ENCODE assay signal across 33 cellular contexts in the genomic region with DNA sequence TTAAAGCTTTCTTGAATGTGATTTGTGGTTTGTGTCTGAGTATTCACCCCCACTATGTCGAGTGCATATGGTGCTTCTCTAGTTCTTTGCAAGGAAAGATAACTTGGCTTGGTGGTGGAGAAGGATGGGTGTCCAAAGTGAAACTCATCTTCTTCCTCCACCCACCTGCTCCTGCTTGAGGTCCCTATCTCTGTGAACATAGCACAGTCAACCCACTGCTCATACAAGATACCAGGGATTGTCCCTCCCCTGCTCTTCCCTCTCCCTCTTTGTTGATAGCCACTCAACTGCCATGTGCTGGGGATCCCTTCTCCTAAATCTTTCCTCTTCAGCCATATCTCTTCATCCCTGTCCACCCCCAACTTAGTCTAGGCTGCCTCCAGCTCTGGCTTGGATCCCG.
A peak's percentile ranks its signal among the peaks of the same experiment; 100 is the strongest.
DNase-seq lines count a peak whose midpoint lies in the region; ATAC-seq, FAIRE-seq and TF ChIP-seq lines count a peak whose summit lies in the region.
"Had no signal": no experiment of that assay in that cellular context is flagged by ENCODE, and none has a peak within 500 bp of the region (broad histone marks: within the 10 kb centered on the region; RNA-seq: fewer than 3 reads in every experiment).

No MANE protein-coding gene starts in this region.

- CTCF ChIA-PET in K562 (lab: Yijun Ruan, JAX; ENCODE audit: low intra/inter-chr PET ratio) (no interaction called here), SK-N-SH (lab: Yijun Ruan, JAX) (interaction anchor here (1.0 to 1.4 kb wide), 2 partner anchors 23 to 31 kb away, joined by 3 read pairs; no protein-coding TSS in a partner anchor)

- DNase-seq in K562 (ENCODE audit: extremely low read depth in 1 of 4, low spot score in 3 of 4) (peak in 2 of 4 experiments; percentile 13 to 33), esophagus muscularis mucosa (ENCODE audit: extremely low spot score) (peak; percentile 68), islet precursor cell (peak; percentile 24), SK-N-SH (no peak), osteoblast (ENCODE audit: insufficient read length, low spot score, missing footprints) (no peak)
- DNase-seq in activated CD4-positive, alpha-beta T cell treated with anti-CD3 and anti-CD28 coated beads for 48 hours: no peak
- DNase-seq: 8988T; ACHN; AML-193; BE2C; C1 segment of cervical spinal cord; Caco-2; Calu3; CD4-positive, alpha-beta memory T cell; CD4-positive, alpha-beta T cell; CD4-positive, CD25-positive, alpha-beta regulatory T cell; CD8-positive, alpha-beta memory T cell; CD8-positive, alpha-beta T cell; COR-L47; DMS 273 treated with DMSO at 0.1 percent for 48 hours; DMS153; DMS53; DMS79; DMS79 treated with DMSO at 0.1 percent for 48 hours; DND-41; EL had no signal

- H3K4me3 ChIP-seq in K562 (no peak overlapping the region), esophagus muscularis mucosa (no peak overlapping the region), SK-N-SH (ENCODE audit: low read depth in 2 of 2, low read length in 1 of 2) (no peak overlapping the region), osteoblast (ENCODE audit: insufficient read depth, low read length) (no peak overlapping the region)
- H3K4me3 ChIP-seq: A549; BLaER1; BLaER1 treated with 17β-estradiol and CSF1 and Interleukin-3, amounts not matched to agents 10 nM and 100 nM had no signal

- ATAC-seq in K562: no peak
- ATAC-seq: A549; CD8-positive, alpha-beta T cell had no signal

- peaks cover under 1% of the 10 kb centered on the region for H3K9me1 ChIP-seq in K562 (ENCODE audit: control insufficient read depth, insufficient read depth, low read length)

- H3K9ac ChIP-seq in K562 (ENCODE audit: insufficient read depth in 1 of 2, low read depth in 2 of 2, low read length in 2 of 2) (no peak overlapping the region), SK-N-SH (no peak overlapping the region)
- H3K9ac ChIP-seq: BLaER1; BLaER1 treated with 17β-estradiol and CSF1 and Interleukin-3, amounts not matched to agents 10 nM and 100 nM had no signal

- no peaks in the 10 kb centered on the region for H3K9me2 ChIP-seq in SK-N-SH

- TF ChIP-seq RAD21 in K562 (CRISPR knock-in tag; conservative IDR thresholded peaks at IDR 0.05 in 1 of 2, IDR thresholded peaks at IDR 0.05 in 1 of 2): no peak
- TF ChIP-seq RAD21 in SK-N-SH (IDR thresholded peaks at IDR 0.05; ENCODE audit: low read length): no peak

- POLR2A ChIA-PET in K562 (lab: Yijun Ruan, JAX): no interaction called here
- POLR2A ChIA-PET in SK-N-SH (lab: Yijun Ruan, JAX): no interaction called here

- H3K27ac ChIP-seq in K562 (ENCODE audit: extremely low read depth, low read depth, low read length) (no peak overlapping the region), esophagus muscularis mucosa (replicated peaks in 1 of 4) (no peak overlapping the region), SK-N-SH (ENCODE audit: low read depth in 2 of 2, low read length in 1 of 2) (no peak overlapping the region), osteoblast (ENCODE audit: low read depth, low read length) (no peak overlapping the region)
- H3K27ac ChIP-seq: 22Rv1; A549; BLaER1; BLaER1 treated with 17β-estradiol and CSF1 and Interleukin-3, amounts not matched to agents 10 nM and 100 nM; C4-2B had no signal

- TF ChIP-seq CTCF in K562 (IDR thresholded peaks at IDR 0.05 in 2 of 3, conservative IDR thresholded peaks at IDR 0.05 in 1 of 3; ENCODE audit: insufficient read depth in 2 of 3, low read depth in 1 of 3, low read length in 3 of 3): no peak
- no peak for TF ChIP-seq CTCF in esophagus muscularis mucosa (IDR thresholded peaks at IDR 0.05)
- TF ChIP-seq CTCF in SK-N-SH (IDR thresholded peaks at IDR 0.05): no peak
- no peak for TF ChIP-seq CTCF in osteoblast (IDR thresholded peaks at IDR 0.05; ENCODE audit: extremely low read depth, low read depth, low read length)

- H3K27me3 ChIP-seq in K562 (ENCODE audit: control insufficient read depth in 2 of 2, insufficient read depth in 2 of 2, low read length in 2 of 2) (peaks cover 15 to 31% of the 10 kb centered on the region in 2 experiments), esophagus muscularis mucosa (no peaks in the 10 kb centered on the region), SK-N-SH (ENCODE audit: insufficient read depth) (no peaks in the 10 kb centered on the region), osteoblast (ENCODE audit: insufficient read depth, low read length) (no peaks in the 10 kb centered on the region)
- H3K27me3 ChIP-seq: BLaER1; BLaER1 treated with 17β-estradiol and CSF1 and Interleukin-3, amounts not matched to agents 10 nM and 100 nM had no signal

- BruUV-seq in K562 (replicated peaks; lab: Mats Ljungman, UMichigan): no TSS peak

- H3K4me1 ChIP-seq in K562 (replicated peaks in 1 of 2; ENCODE audit: control insufficient read depth in 2 of 2, insufficient read depth in 2 of 2, low read length in 2 of 2): no peaks in the 10 kb centered on the region; a peak in 1 of 5 replicates
- H3K4me1 ChIP-seq in esophagus muscularis mucosa: peaks cover 0 to 13% (median 11%) of the 10 kb centered on the region in 4 donors
- H3K4me1 ChIP-seq in SK-N-SH (ENCODE audit: control insufficient read depth in 1 of 2, insufficient read depth in 2 of 2, low read depth in 1 of 2, low read length in 1 of 2): no peaks in the 10 kb centered on the region
- no peaks in the 10 kb centered on the region for H3K4me1 ChIP-seq in osteoblast (ENCODE audit: insufficient read depth, low read length)
- H3K4me1 ChIP-seq: A549; BE2C; BLaER1; BLaER1 treated with 17β-estradiol and CSF1 and Interleukin-3, amounts not matched to agents 10 nM and 100 nM; Caco-2 had no signal

- H3K4me2 ChIP-seq in K562 (ENCODE audit: insufficient read depth, low read length): no peak overlapping the region
- H3K4me2 ChIP-seq in SK-N-SH: no peak overlapping the region
- no peak overlapping the region for H3K4me2 ChIP-seq in osteoblast (ENCODE audit: insufficient read depth, low read length)
- H3K4me2 ChIP-seq: A549; BLaER1; BLaER1 treated with 17β-estradiol and CSF1 and Interleukin-3, amounts not matched to agents 10 nM and 100 nM had no signal

- no peaks in the 10 kb centered on the region for H3F3A ChIP-seq in SK-N-SH (replicated peaks; ENCODE audit: insufficient read depth)

- intact Hi-C loops in K562 (cut with micrococcal nuclease): no loop called here
- intact Hi-C loops in esophagus muscularis mucosa (cut with DNase I): no loop called here

- H3K79me2 ChIP-seq in K562 (ENCODE audit: control insufficient read depth, insufficient read depth, low read length) (no peaks in the 10 kb centered on the region), SK-N-SH (ENCODE audit: insufficient read depth) (no peaks in the 10 kb centered on the region), osteoblast (ENCODE audit: insufficient read depth, low read length) (no peaks in the 10 kb centered on the region)

- H4K20me1 ChIP-seq in K562 (replicated peaks; ENCODE audit: control insufficient read depth, insufficient read depth, low read length) (no peaks in the 10 kb centered on the region), SK-N-SH (ENCODE audit: insufficient read depth) (no peaks in the 10 kb centered on the region), osteoblast (ENCODE audit: insufficient read depth, low read length) (no peaks in the 10 kb centered on the region)
- H4K20me1 ChIP-seq: BLaER1; BLaER1 treated with 17β-estradiol and CSF1 and Interleukin-3, amounts not matched to agents 10 nM and 100 nM had no signal

- WGBS in K562 (ENCODE audit: insufficient coverage, low coverage, missing lambda C conversion rate): 0% methylated on average over 1 of the region's 2 CpGs
- WGBS in esophagus muscularis mucosa: 87% methylated on average over 2 of the region's 2 CpGs
- 22% methylated on average over 2 of the region's 2 CpGs for WGBS in SK-N-SH (ENCODE audit: low lambda C conversion rate)

- TF ChIP-seq POLR2A in K562 (conservative IDR thresholded peaks at IDR 0.05) (no peak), esophagus muscularis mucosa (IDR thresholded peaks at IDR 0.05; ENCODE audit: low read depth) (no peak)

- no peak for FAIRE-seq in K562 (lab: Jason Lieb, UNC)
- FAIRE-seq: A204.1, A549, D721Med had no signal

- H3K36me3 ChIP-seq in K562 (ENCODE audit: control insufficient read depth, insufficient read depth, low read length): no peaks in the 10 kb centered on the region
- H3K36me3 ChIP-seq in esophagus muscularis mucosa: no peaks in the 10 kb centered on the region
- H3K36me3 ChIP-seq in SK-N-SH (replicated peaks in 1 of 2; ENCODE audit: control insufficient read depth in 1 of 2, insufficient read depth in 2 of 2, low read length in 1 of 2): no peaks in the 10 kb centered on the region
- H3K36me3 ChIP-seq in osteoblast (ENCODE audit: insufficient read depth, low read length): no peaks in the 10 kb centered on the region
- H3K36me3 ChIP-seq: BE2C; BLaER1; BLaER1 treated with 17β-estradiol and CSF1 and Interleukin-3, amounts not matched to agents 10 nM and 100 nM had no signal

- in situ Hi-C loops in K562 (cut with MboI): no loop called here

- H3K9me3 ChIP-seq in K562 (replicated peaks; ENCODE audit: control insufficient read depth, insufficient read depth, low read depth, low read length) (no peaks in the 10 kb centered on the region), esophagus muscularis mucosa (peaks cover 0 to 7% (median 0%) of the 10 kb centered on the region in 4 donors), SK-N-SH (no peaks in the 10 kb centered on the region), osteoblast (ENCODE audit: low read depth, low read length) (no peaks in the 10 kb centered on the region)
- H3K9me3 ChIP-seq: A549, BE2C, Caco-2 had no signal

- TF ChIP-seq EP300 in K562 (IDR thresholded peaks at IDR 0.05; ENCODE audit: low read length) (no peak), esophagus muscularis mucosa (IDR thresholded peaks at IDR 0.05) (no peak), SK-N-SH (IDR thresholded peaks at IDR 0.05; ENCODE audit: borderline replicate concordance in 1 of 2, low read depth in 1 of 2, low read length in 1 of 2) (no peak)

- H2AFZ ChIP-seq in K562 (ENCODE audit: low read depth, low read length) (no peak overlapping the region), SK-N-SH (ENCODE audit: low read depth) (no peak overlapping the region), osteoblast (ENCODE audit: low read length) (no peak overlapping the region)

TF ChIP-seq in SK-N-SH, 30 proteins besides CTCF, POLR2A, EP300 and RAD21 (continues in another document):
- no peak for TF ChIP-seq RXRA (IDR thresholded peaks at IDR 0.05; ENCODE audit: borderline replicate concordance, low read depth)
- TF ChIP-seq TEAD4 (IDR thresholded peaks at IDR 0.05; ENCODE audit: borderline replicate concordance, insufficient read depth): no peak
- TF ChIP-seq EZH2phosphoT487 (IDR thresholded peaks at IDR 0.05; ENCODE audit: borderline replicate concordance, low read depth): no peak
- no peak for TF ChIP-seq CHD2 (IDR thresholded peaks at IDR 0.05; ENCODE audit: low read length, partially characterized antibody)
- TF ChIP-seq YY1 (IDR thresholded peaks at IDR 0.05; ENCODE audit: low read depth): no peak
- no peak for TF ChIP-seq JUND (IDR thresholded peaks at IDR 0.05)

Comparison
In these comparisons a context has a peak if more than half of its experiments do, and no peak if none do; other contexts are left out.
1. DNase-seq: peak in esophagus muscularis mucosa (single experiment) and islet precursor cell (single experiment); none in SK-N-SH (single experiment), activated CD4-positive, alpha-beta T cell treated with anti-CD3 and anti-CD28 coated beads for 48 hours (single experiment) and osteoblast (single experiment).
2. Of the 27 proteins assayed by ChIP-seq in both K562 and SK-N-SH: peak only in K562: NFIC; only in SK-N-SH: none; in both: none; in neither: 25; mixed calls (peak in some experiments, not most) for 1.